8 cellular contexts compared by ENCODE assay signal in genomic region chr3:49021213-49021812, GRCh38. TPM values are rescaled to one million over a fixed set of nuclear protein-coding genes. Genes with fewer than 3 reads are reported as not detected.
A peak's percentile ranks its signal among the peaks of the same experiment; 100 is the strongest.
DNase-seq lines count a peak whose midpoint lies in the region; ATAC-seq and TF ChIP-seq lines count a peak whose summit lies in the region.

No MANE protein-coding gene starts in this region.

- H3K27me3 Mint-ChIP-seq in T-helper 2 cell treated with Interferon-gamma antibody and Interleukin-4, amounts not matched to agents 5 μg/mL and 100 μg/mL, for 36 hours (ENCODE audit: low read depth): no peaks in the 10 kb centered on the region

- peak overlapping the region; percentile 95 for H3K4me3 Mint-ChIP-seq in T-helper 2 cell treated with Interferon-gamma antibody and Interleukin-4, amounts not matched to agents 5 μg/mL and 100 μg/mL, for 36 hours

- H3K4me1 Mint-ChIP-seq in T-helper 2 cell treated with Interferon-gamma antibody and Interleukin-4, amounts not matched to agents 5 μg/mL and 100 μg/mL, for 36 hours (ENCODE audit: low read depth): peaks cover 28% of the 10 kb centered on the region

- H3K27me3 ChIP-seq in ascending aorta: no peaks in the 10 kb centered on the region
- no peaks in the 10 kb centered on the region for H3K27me3 ChIP-seq in right cardiac atrium (ENCODE audit: control insufficient read depth, insufficient read depth)
- H3K27me3 ChIP-seq in vagina: no peaks in the 10 kb centered on the region

- TF ChIP-seq POLR2A in GM18505 (IDR thresholded peaks at IDR 0.05; ENCODE audit: borderline replicate concordance, extremely low read depth, insufficient read depth, insufficient read length) (peak; percentile 100), vagina (IDR thresholded peaks at IDR 0.05) (peak; percentile 96 to 97)

- DNase-seq in NCI-H187 treated with DMSO at 0.1 percent for 48 hours (lab: John Stamatoyannopoulos, UW) (peak; percentile 70), ascending aorta (ENCODE audit: low spot score in 2 of 2) (peak; percentile 96 to 100), right cardiac atrium (peak; percentile 100), putamen (ENCODE audit: low spot score) (peak; percentile 97), vagina (ENCODE audit: extremely low spot score in 2 of 2) (peak; percentile 97 to 98)
- DNase-seq in T-helper 2 cell treated with Interferon-gamma antibody and Interleukin-4, amounts not matched to agents 5 μg/mL and 100 μg/mL, for 36 hours (ENCODE audit: low spot score): peak; percentile 99

- intact Hi-C loops in ascending aorta (cut with DNase I): loop anchor here (1.0 to 5.0 kb wide), 2 partner anchors 14 to 256 kb away; partner anchors contain the start of genes C3orf62 and WDR6
- intact Hi-C loops in right cardiac atrium (cut with DNase I): no loop called here
- intact Hi-C loops in vagina (cut with DNase I): no loop called here

- H3K27ac ChIP-seq in ascending aorta (peak overlapping the region; percentile 100), right cardiac atrium (ENCODE audit: low read length) (peak overlapping the region; percentile 90), vagina (peak overlapping the region; percentile 99)

- TF ChIP-seq CTCF in ascending aorta (IDR thresholded peaks at IDR 0.05) (no peak), vagina (IDR thresholded peaks at IDR 0.05) (no peak)

- H3K27ac Mint-ChIP-seq in T-helper 2 cell treated with Interferon-gamma antibody and Interleukin-4, amounts not matched to agents 5 μg/mL and 100 μg/mL, for 36 hours: peak overlapping the region; percentile 99

- WGBS in right cardiac atrium: under 1% methylated on average over 60 of the region's 60 CpGs

- H3K9me3 ChIP-seq in ascending aorta: no peaks in the 10 kb centered on the region
- H3K9me3 ChIP-seq in right cardiac atrium (ENCODE audit: control insufficient read depth, low read length): no peaks in the 10 kb centered on the region
- no peaks in the 10 kb centered on the region for H3K9me3 ChIP-seq in vagina

- ATAC-seq in GM18505 (IDR thresholded peaks at IDR 0.05; ENCODE audit: unreplicated experiment): peak; percentile 51
- peak; percentile 48 for ATAC-seq in HG02970 (IDR thresholded peaks at IDR 0.05; ENCODE audit: low FRiP score, unreplicated experiment)
- ATAC-seq in right cardiac atrium: peak; percentile 88 to 89

- H3K4me3 ChIP-seq in ascending aorta: peak overlapping the region; percentile 88 to 93
- H3K4me3 ChIP-seq in right cardiac atrium (ENCODE audit: low read length): peak overlapping the region; percentile 56
- peak overlapping the region; percentile 95 to 99 for H3K4me3 ChIP-seq in vagina

- no peaks in the 10 kb centered on the region for H3K9me3 Mint-ChIP-seq in T-helper 2 cell treated with Interferon-gamma antibody and Interleukin-4, amounts not matched to agents 5 μg/mL and 100 μg/mL, for 36 hours

- H3K36me3 ChIP-seq in ascending aorta (peaks cover 18 to 31% of the 10 kb centered on the region in 2 donors), vagina (peaks cover 0 to 35% of the 10 kb centered on the region in 2 donors)

- peaks cover 16 to 29% of the 10 kb centered on the region in 2 donors for H3K4me1 ChIP-seq in ascending aorta
- peaks cover 8% of the 10 kb centered on the region for H3K4me1 ChIP-seq in right cardiac atrium (ENCODE audit: control insufficient read depth, insufficient read depth, low read length)
- peaks cover 57% of the 10 kb centered on the region for H3K4me1 ChIP-seq in vagina

- H3K36me3 Mint-ChIP-seq in T-helper 2 cell treated with Interferon-gamma antibody and Interleukin-4, amounts not matched to agents 5 μg/mL and 100 μg/mL, for 36 hours (ENCODE audit: low read depth): peaks cover 46% of the 10 kb centered on the region

RNA-seq across cellular contexts. Expression of gene NDUFAF3, which starts 0.6 kb away (rescaled TPM):
- total RNA-seq in ascending aorta: 200 TPM
- 100 to 1,000 TPM; 164 to 188 (median 173) TPM for total RNA-seq in right cardiac atrium
- polyA plus RNA-seq in right cardiac atrium: 220 TPM
- 91.3 TPM for total RNA-seq in vagina

RNA-seq across cellular contexts. Expression of gene DALRD3, which starts 2.9 kb away (rescaled TPM):
- total RNA-seq in ascending aorta (73.1 TPM), right cardiac atrium (10 to 100 TPM in 2 of 4 donors, 1 to 10 TPM in 2; 7.5 to 10.4 (median 10.0) TPM), vagina (35.4 TPM)
- 8.3 TPM for polyA plus RNA-seq in right cardiac atrium

RNA-seq across cellular contexts. Expression of gene IMPDH2, which starts 7.9 kb away (rescaled TPM):
- total RNA-seq in ascending aorta (101 TPM), right cardiac atrium (10 to 100 TPM; 50.5 to 62.6 (median 60.5) TPM), vagina (185 TPM)
- 34.7 TPM for polyA plus RNA-seq in right cardiac atrium

RNA-seq across cellular contexts. Expression of gene WDR6, which starts 14.1 kb away (rescaled TPM):
- total RNA-seq in ascending aorta: 115 TPM
- 100 to 1,000 TPM in 1 of 4 donors, 10 to 100 TPM in 3; 77.3 to 109 (median 90.1) TPM for total RNA-seq in right cardiac atrium
- 65.3 TPM for polyA plus RNA-seq in right cardiac atrium
- total RNA-seq in vagina: 109 TPM

RNA-seq across cellular contexts. Expression of gene P4HTM, which starts 31.3 kb away (rescaled TPM):
- total RNA-seq in ascending aorta: 71.9 TPM
- total RNA-seq in right cardiac atrium: 10 to 100 TPM; 39.1 to 42.8 (median 39.5) TPM
- 24.9 TPM for polyA plus RNA-seq in right cardiac atrium
- total RNA-seq in vagina: 43.5 TPM

Comparison
In these comparisons a context has a peak if more than half of its experiments do, and no peak if none do; other contexts are left out.
1. Peak in every context shown above with its lines: DNase-seq, ATAC-seq, H3K4me3 ChIP-seq and H3K27ac ChIP-seq.